2 cellular contexts compared by ENCODE assay signal in the genomic region with DNA sequence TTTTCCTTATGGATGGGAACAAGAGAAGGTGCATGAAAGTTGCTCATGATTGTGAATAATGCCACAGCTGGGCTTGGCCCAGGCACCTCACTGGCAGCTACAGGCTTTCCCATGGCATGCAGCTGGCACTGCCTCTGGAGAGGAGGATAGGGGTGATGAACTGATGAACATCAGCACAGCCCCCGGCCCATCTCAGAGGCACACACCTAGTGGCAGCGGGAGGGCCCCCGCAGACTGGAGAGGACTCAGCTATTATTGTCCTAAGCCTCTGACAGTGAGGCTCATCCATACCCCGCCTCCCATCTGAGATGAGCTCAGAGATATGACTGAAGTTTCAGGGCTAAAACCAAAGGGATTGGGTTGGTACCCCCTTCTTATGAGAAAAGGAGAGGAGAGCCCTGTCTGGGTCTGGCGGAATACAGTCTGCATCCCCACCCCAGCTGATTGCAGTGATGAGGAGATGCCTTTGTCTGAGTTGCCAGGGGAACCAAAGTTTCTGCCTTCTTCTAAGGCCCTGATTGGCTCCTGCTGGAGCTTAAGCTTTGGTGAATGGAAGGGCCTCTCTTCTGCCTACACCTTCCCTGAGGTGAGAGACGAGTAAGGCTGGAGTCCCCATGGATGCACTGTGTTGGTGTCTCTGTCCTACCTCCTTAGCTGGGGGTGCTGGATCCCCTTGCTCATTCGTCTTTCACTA.
TF ChIP-seq lines count a peak whose summit lies in the region.

No MANE protein-coding gene starts in this region.

TF ChIP-seq in IMR-90, 13 proteins besides CTCF, POLR2A, EP300 and RAD21:
- TF ChIP-seq, protein P1, sequence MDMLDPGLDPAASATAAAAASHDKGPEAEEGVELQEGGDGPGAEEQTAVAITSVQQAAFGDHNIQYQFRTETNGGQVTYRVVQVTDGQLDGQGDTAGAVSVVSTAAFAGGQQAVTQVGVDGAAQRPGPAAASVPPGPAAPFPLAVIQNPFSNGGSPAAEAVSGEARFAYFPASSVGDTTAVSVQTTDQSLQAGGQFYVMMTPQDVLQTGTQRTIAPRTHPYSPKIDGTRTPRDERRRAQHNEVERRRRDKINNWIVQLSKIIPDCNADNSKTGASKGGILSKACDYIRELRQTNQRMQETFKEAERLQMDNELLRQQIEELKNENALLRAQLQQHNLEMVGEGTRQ (IDR thresholded peaks at IDR 0.05; ENCODE audit: low read depth, low read length), result no peak
- no peak for TF ChIP-seq BHLHE40 (IDR thresholded peaks at IDR 0.05; ENCODE audit: low read depth, low read length)
- TF ChIP-seq, protein P2, sequence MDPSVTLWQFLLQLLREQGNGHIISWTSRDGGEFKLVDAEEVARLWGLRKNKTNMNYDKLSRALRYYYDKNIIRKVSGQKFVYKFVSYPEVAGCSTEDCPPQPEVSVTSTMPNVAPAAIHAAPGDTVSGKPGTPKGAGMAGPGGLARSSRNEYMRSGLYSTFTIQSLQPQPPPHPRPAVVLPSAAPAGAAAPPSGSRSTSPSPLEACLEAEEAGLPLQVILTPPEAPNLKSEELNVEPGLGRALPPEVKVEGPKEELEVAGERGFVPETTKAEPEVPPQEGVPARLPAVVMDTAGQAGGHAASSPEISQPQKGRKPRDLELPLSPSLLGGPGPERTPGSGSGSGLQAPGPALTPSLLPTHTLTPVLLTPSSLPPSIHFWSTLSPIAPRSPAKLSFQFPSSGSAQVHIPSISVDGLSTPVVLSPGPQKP (IDR thresholded peaks at IDR 0.05; ENCODE audit: borderline replicate concordance, low read depth, low read length), result no peak
- TF ChIP-seq RFX5 (IDR thresholded peaks at IDR 0.05; ENCODE audit: low read depth, low read length), result 0 out of 2 replicates have a peak, but pooled peaks have one; percentile 13

TF ChIP-seq in H1, 55 proteins besides CTCF, POLR2A, EP300 and RAD21:
- TF ChIP-seq, protein P3, sequence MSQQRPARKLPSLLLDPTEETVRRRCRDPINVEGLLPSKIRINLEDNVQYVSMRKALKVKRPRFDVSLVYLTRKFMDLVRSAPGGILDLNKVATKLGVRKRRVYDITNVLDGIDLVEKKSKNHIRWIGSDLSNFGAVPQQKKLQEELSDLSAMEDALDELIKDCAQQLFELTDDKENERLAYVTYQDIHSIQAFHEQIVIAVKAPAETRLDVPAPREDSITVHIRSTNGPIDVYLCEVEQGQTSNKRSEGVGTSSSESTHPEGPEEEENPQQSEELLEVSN (IDR thresholded peaks at IDR 0.05), result no peak
- TF ChIP-seq TAF1 (IDR thresholded peaks at IDR 0.05; ENCODE audit: low read depth, low read length), result no peak
- TF ChIP-seq RFX5 (IDR thresholded peaks at IDR 0.05; ENCODE audit: borderline replicate concordance, low read depth, low read length), result peak; percentile 70
- TF ChIP-seq KDM4A (IDR thresholded peaks at IDR 0.05; ENCODE audit: low read depth, low read length, severe bottlenecking), result no peak
- TF ChIP-seq SIRT6 (IDR thresholded peaks at IDR 0.05; ENCODE audit: low read length), result no peak
- TF ChIP-seq SIX5 (IDR thresholded peaks at IDR 0.05; ENCODE audit: low read depth, low read length), result no peak
- no peak for TF ChIP-seq POU5F1 (IDR thresholded peaks at IDR 0.05; ENCODE audit: low read depth, low read length)
- TF ChIP-seq SAP30 (IDR thresholded peaks at IDR 0.05; ENCODE audit: insufficient read depth, insufficient replicate concordance, low read length), result no peak
- TF ChIP-seq PHF8 (conservative IDR thresholded peaks at IDR 0.05; ENCODE audit: low read depth, low read length), result no peak
- no peak for TF ChIP-seq HDAC2 (IDR thresholded peaks at IDR 0.05; ENCODE audit: borderline replicate concordance in 1 of 2, low read depth in 2 of 2, low read length in 2 of 2)
- TF ChIP-seq YY1 (IDR thresholded peaks at IDR 0.05; ENCODE audit: low read depth, low read length), result no peak
- no peak for TF ChIP-seq NANOG (IDR thresholded peaks at IDR 0.05; ENCODE audit: insufficient read depth, low read depth, low read length, poor library complexity, severe bottlenecking)
- 0 out of 4 replicates have a peak, but pooled peaks of 1 of the 2 experiments have one; percentile 56 for TF ChIP-seq SIN3A (conservative IDR thresholded peaks at IDR 0.05 in 1 of 2, IDR thresholded peaks at IDR 0.05 in 1 of 2; ENCODE audit: low read depth in 1 of 2, low read length in 2 of 2)
- no peak for TF ChIP-seq CHD2 (IDR thresholded peaks at IDR 0.05; ENCODE audit: low read length)
TF ChIP-seq in H1: peak in this region for 2.
